Comparison of ENCODE assay signal across 2 cellular contexts in genomic region chr10:48519731-48520506, GRCh38.
TF ChIP-seq lines count a peak whose summit lies in the region.

No MANE protein-coding gene starts in this region.

TF ChIP-seq in SK-N-SH, 30 proteins besides CTCF, POLR2A, EP300 and RAD21 (continued from another document):
- TF ChIP-seq GABPA (IDR thresholded peaks at IDR 0.05; ENCODE audit: low read depth): no peak
- no peak for TF ChIP-seq NFIC (IDR thresholded peaks at IDR 0.05; ENCODE audit: borderline replicate concordance)
- TF ChIP-seq POLR2AphosphoS5 (IDR thresholded peaks at IDR 0.05; ENCODE audit: low read depth, low read length): no peak
- TF ChIP-seq ZBTB33 (IDR thresholded peaks at IDR 0.05; ENCODE audit: borderline replicate concordance, low read depth): no peak
- TF ChIP-seq GATA2 (CRISPR knock-in tag; IDR thresholded peaks at IDR 0.05): peak; percentile 23; the same call in 1 of the 2 replicates
- no peak for TF ChIP-seq USF1 (IDR thresholded peaks at IDR 0.05; ENCODE audit: borderline replicate concordance, low read depth)
- TF ChIP-seq MEF2A (IDR thresholded peaks at IDR 0.05; ENCODE audit: borderline replicate concordance, low read depth): no peak

TF ChIP-seq in SK-N-SH treated with all-trans-retinoic acid at 6 μM for 48 hours, 23 proteins besides CTCF, POLR2A, EP300 and RAD21 (continued from another document):
- no peak for TF ChIP-seq TSHZ2 (CRISPR knock-in tag; IDR thresholded peaks at IDR 0.05)
- no peak for TF ChIP-seq RARB (CRISPR knock-in tag; IDR thresholded peaks at IDR 0.05)
- TF ChIP-seq ESRRG (CRISPR knock-in tag; IDR thresholded peaks at IDR 0.05): no peak
- no peak for TF ChIP-seq OSR1 (CRISPR knock-in tag; IDR thresholded peaks at IDR 0.05)
